Comparison of ENCODE assay signal across 8 cellular contexts in genomic region chr5:168528521-168529360, GRCh38. TPM values are rescaled to one million over a fixed set of nuclear protein-coding genes. Genes with fewer than 3 reads are reported as not detected.
DNase-seq lines count a peak whose midpoint lies in the region; ATAC-seq and TF ChIP-seq lines count a peak whose summit lies in the region.

TSS of gene FBLL1 (plus strand) at chr5:168529305. CDS start at chr5:168529505, 200 bp downstream.

- H3K4me1 ChIP-seq in CD4-positive, alpha-beta memory T cell (ENCODE audit: insufficient read depth, low read length), result peaks cover 7% of the 10 kb centered on the region
- H3K4me1 ChIP-seq in rectal smooth muscle tissue (ENCODE audit: control insufficient read depth, insufficient read depth, low read length), result no peaks in the 10 kb centered on the region

- peaks cover 29 to 47% of the 10 kb centered on the region in 2 donors for H3K27me3 Mint-ChIP-seq in CD4-positive, alpha-beta memory T cell
- H3K27me3 Mint-ChIP-seq in activated T-helper 1 cell treated with anti-CD3 and anti-CD28 coated beads, Interleukin-12 subunit alpha, Interleukin-12 subunit beta, Interleukin-2, Interleukin-4 antibody, amounts not matched to agents 30 ng/mL and 10 ng/mL and 1 ng/mL, durations not matched to agents 14 hours and 24 hours and 36 hours (ENCODE audit: insufficient read depth), result peaks cover 48% of the 10 kb centered on the region

- TF ChIP-seq POLR2A in NB4 (IDR thresholded peaks at IDR 0.05; ENCODE audit: extremely low read depth, insufficient read length), result no peak

- DNase-seq in CD4-positive, alpha-beta memory T cell, result peak in 3 of 5 donors; percentile 3 to 11 (median 9)
- DNase-seq in NB4 (ENCODE audit: low read depth), result peak; percentile 29
- DNase-seq in activated T-helper 1 cell treated with anti-CD3 and anti-CD28 coated beads, Interleukin-12 subunit alpha, Interleukin-12 subunit beta, Interleukin-2, Interleukin-4 antibody, amounts not matched to agents 30 ng/mL and 10 ng/mL and 1 ng/mL, durations not matched to agents 14 hours and 24 hours and 36 hours (ENCODE audit: low spot score), result no peak
- DNase-seq in germinal center (ENCODE audit: low spot score), result peak; percentile 13
- no peak for DNase-seq in T-helper 9 cell
- no peak for DNase-seq in SKM-1 (lab: John Stamatoyannopoulos, UW; ENCODE audit: unreplicated experiment)

- no peaks in the 10 kb centered on the region for H3K9me3 ChIP-seq in CD4-positive, alpha-beta memory T cell (ENCODE audit: control insufficient read depth in 1 of 2, low read length in 2 of 2)

- ATAC-seq in GM19467 (IDR thresholded peaks at IDR 0.05; ENCODE audit: unreplicated experiment), result no peak

- peak within 1 kb of the TSS; percentile 23 to 79 (median 71) for H3K4me3 Mint-ChIP-seq in CD4-positive, alpha-beta memory T cell
- peak within 1 kb of the TSS; percentile 57 for H3K4me3 Mint-ChIP-seq in activated T-helper 1 cell treated with anti-CD3 and anti-CD28 coated beads, Interleukin-12 subunit alpha, Interleukin-12 subunit beta, Interleukin-2, Interleukin-4 antibody, amounts not matched to agents 30 ng/mL and 10 ng/mL and 1 ng/mL, durations not matched to agents 14 hours and 24 hours and 36 hours

- H3K9ac ChIP-seq in rectal smooth muscle tissue (ENCODE audit: low read length), result no peak within 1 kb of the TSS

- H3K27me3 ChIP-seq in CD4-positive, alpha-beta memory T cell (ENCODE audit: insufficient read depth, low read length), result peaks cover 12% of the 10 kb centered on the region
- peaks cover 13% of the 10 kb centered on the region for H3K27me3 ChIP-seq in rectal smooth muscle tissue (ENCODE audit: control insufficient read depth, insufficient read depth, low read length)

- no peak for TF ChIP-seq CTCF in NB4 (IDR thresholded peaks at IDR 0.05; ENCODE audit: low read depth, low read length)

- H3K4me1 Mint-ChIP-seq in CD4-positive, alpha-beta memory T cell, result peaks cover 0 to 22% (median 10%) of the 10 kb centered on the region in 4 donors
- H3K4me1 Mint-ChIP-seq in activated T-helper 1 cell treated with anti-CD3 and anti-CD28 coated beads, Interleukin-12 subunit alpha, Interleukin-12 subunit beta, Interleukin-2, Interleukin-4 antibody, amounts not matched to agents 30 ng/mL and 10 ng/mL and 1 ng/mL, durations not matched to agents 14 hours and 24 hours and 36 hours (ENCODE audit: low read depth), result peaks cover 5% of the 10 kb centered on the region

- H3K27ac Mint-ChIP-seq in CD4-positive, alpha-beta memory T cell, result peak within 1 kb of the TSS in 1 of 7 donors; percentile 26
- no peak within 1 kb of the TSS for H3K27ac Mint-ChIP-seq in activated T-helper 1 cell treated with anti-CD3 and anti-CD28 coated beads, Interleukin-12 subunit alpha, Interleukin-12 subunit beta, Interleukin-2, Interleukin-4 antibody, amounts not matched to agents 30 ng/mL and 10 ng/mL and 1 ng/mL, durations not matched to agents 14 hours and 24 hours and 36 hours

- H3K9me3 Mint-ChIP-seq in CD4-positive, alpha-beta memory T cell, result peaks cover 0 to 7% (median 4%) of the 10 kb centered on the region in 8 donors
- H3K9me3 Mint-ChIP-seq in activated T-helper 1 cell treated with anti-CD3 and anti-CD28 coated beads, Interleukin-12 subunit alpha, Interleukin-12 subunit beta, Interleukin-2, Interleukin-4 antibody, amounts not matched to agents 30 ng/mL and 10 ng/mL and 1 ng/mL, durations not matched to agents 14 hours and 24 hours and 36 hours, result peaks cover 7% of the 10 kb centered on the region

- H3K36me3 Mint-ChIP-seq in CD4-positive, alpha-beta memory T cell, result peaks cover 0 to 4% of the 10 kb centered on the region in 2 donors
- H3K36me3 Mint-ChIP-seq in activated T-helper 1 cell treated with anti-CD3 and anti-CD28 coated beads, Interleukin-12 subunit alpha, Interleukin-12 subunit beta, Interleukin-2, Interleukin-4 antibody, amounts not matched to agents 30 ng/mL and 10 ng/mL and 1 ng/mL, durations not matched to agents 14 hours and 24 hours and 36 hours (ENCODE audit: low read depth), result peaks cover 3% of the 10 kb centered on the region

- H3K4me3 ChIP-seq in CD4-positive, alpha-beta memory T cell (ENCODE audit: low read length in 2 of 2), result no peak within 1 kb of the TSS
- H3K4me3 ChIP-seq in NB4 (ENCODE audit: low read depth, low read length), result no peak within 1 kb of the TSS
- peak within 1 kb of the TSS; percentile 55 for H3K4me3 ChIP-seq in rectal smooth muscle tissue (ENCODE audit: low read length)

- CTCF ChIA-PET in CD4-positive, alpha-beta memory T cell (lab: Charles Lee; ENCODE audit: partially characterized antibody), result no interaction called here

- intact Hi-C loops in CD4-positive, alpha-beta memory T cell (cut with micrococcal nuclease), result no loop called here
- intact Hi-C loops in activated T-helper 1 cell treated with anti-CD3 and anti-CD28 coated beads, Interleukin-12 subunit alpha, Interleukin-12 subunit beta, Interleukin-2, Interleukin-4 antibody, amounts not matched to agents 30 ng/mL and 10 ng/mL and 1 ng/mL, durations not matched to agents 14 hours and 24 hours and 36 hours (cut with micrococcal nuclease), result loop anchor here (5.0 kb wide), 1 partner anchor 49 kb away; the partner anchor contains the start of gene PANK3

- POLR2A ChIA-PET in CD4-positive, alpha-beta memory T cell (lab: Charles Lee; ENCODE audit: partially characterized antibody), result no interaction called here

- no peaks in the 10 kb centered on the region for H3K36me3 ChIP-seq in CD4-positive, alpha-beta memory T cell (ENCODE audit: insufficient read depth, low read length)
- H3K36me3 ChIP-seq in rectal smooth muscle tissue (ENCODE audit: control insufficient read depth, insufficient read depth, low read length), result no peaks in the 10 kb centered on the region

- H3K27ac ChIP-seq in CD4-positive, alpha-beta memory T cell (ENCODE audit: low read depth, low read length), result no peak within 1 kb of the TSS
- H3K27ac ChIP-seq in rectal smooth muscle tissue (ENCODE audit: low read depth, low read length), result no peak within 1 kb of the TSS

RNA-seq across cellular contexts. Expression of gene FBLL1, which starts in this region (rescaled TPM):
- total RNA-seq in CD4-positive, alpha-beta memory T cell, result under 1 TPM in 1 of 2 experiments, not detected in 1; 0.20 TPM
- polyA plus RNA-seq in CD4-positive, alpha-beta memory T cell, result not detected
- 0.13 TPM in 1 of 2 replicates, not detected in the other for total RNA-seq in activated T-helper 1 cell treated with anti-CD3 and anti-CD28 coated beads, Interleukin-12 subunit alpha, Interleukin-12 subunit beta, Interleukin-2, Interleukin-4 antibody, amounts not matched to agents 30 ng/mL and 10 ng/mL and 1 ng/mL, durations not matched to agents 14 hours and 24 hours and 36 hours

Comparison
In these comparisons a context has a peak if more than half of its experiments do, and no peak if none do; other contexts are left out.
1. Peak in DNase-seq in CD4-positive, alpha-beta memory T cell; RNA of the gene not detected or under 1 TPM.
2. DNase-seq: peak in NB4 (single experiment) and germinal center (single experiment); none in activated T-helper 1 cell treated with anti-CD3 and anti-CD28 coated beads, Interleukin-12 subunit alpha, Interleukin-12 subunit beta, Interleukin-2, Interleukin-4 antibody, amounts not matched to agents 30 ng/mL and 10 ng/mL and 1 ng/mL, durations not matched to agents 14 hours and 24 hours and 36 hours (single experiment), T-helper 9 cell (single experiment) and SKM-1 (single experiment).